In the genomic region with DNA sequence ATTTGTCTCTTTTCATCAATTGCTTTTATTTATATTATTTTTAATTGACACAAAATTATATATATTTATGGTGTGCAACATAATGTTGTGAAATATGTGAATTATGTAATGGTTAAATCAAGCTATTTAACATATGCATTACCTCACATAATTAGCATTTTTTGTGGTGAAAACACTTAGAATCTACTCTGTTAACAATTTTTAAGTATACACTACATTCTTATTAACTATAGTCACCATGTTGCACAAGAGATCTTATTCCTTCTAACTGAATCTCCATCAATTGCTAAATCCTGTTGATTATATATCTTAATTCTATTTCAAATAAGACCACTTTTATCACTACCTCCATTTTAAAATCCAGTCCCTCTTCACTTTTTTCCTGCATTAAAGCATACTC, we compare ENCODE assay signal across 20 cellular contexts.
"Had no signal": no experiment of that assay in that cellular context is flagged by ENCODE, and none has a peak within 500 bp of the region (broad histone marks: within the 10 kb centered on the region; RNA-seq: fewer than 3 reads in every experiment).

No MANE protein-coding gene starts in this region.

- H3K4me1 Mint-ChIP-seq: activated naive CD8-positive, alpha-beta T cell treated with anti-CD3 and anti-CD28 coated beads, Interleukin-2, amount 10 ng/mL, durations not matched to agents 7 days and 5 days; central memory CD8-positive, alpha-beta T cell; memory B cell had no signal

- ATAC-seq: activated T-cell treated with anti-CD3 and anti-CD28 coated beads, Interleukin-2, amount 50 U/mL, for 72 hours; gastrocnemius medialis; natural killer cell treated with Interleukin-12 subunit alpha and Interleukin-12 subunit beta and Interleukin-15 and Interleukin-18, amount 100 ng/mL, for 72 hours; sciatic nerve had no signal

- H3K4me3 Mint-ChIP-seq: activated CD4-positive, alpha-beta memory T cell treated with anti-CD3 and anti-CD28 coated beads for 36 hours; activated naive CD8-positive, alpha-beta T cell treated with anti-CD3 and anti-CD28 coated beads, Interleukin-2, amount 10 ng/mL, durations not matched to agents 7 days and 5 days; activated T-cell treated with anti-CD3 and anti-CD28 coated beads, Interleukin-2, amount 50 U/mL, for 72 hours; central memory CD8-positive, alpha-beta T cell; dendritic cell treated with granulocyte-macrophage colony-stimulating factor and Interleukin-4, amounts not matched to agents 40 ng/mL and 50 ng/mL, for 4 days; memory B cell; natural killer cell treated with Interleukin-12 subunit alpha and Interleukin-12 subunit beta and Interleukin-15 and Interleukin-18, amount 100 ng/mL, for 72 hours; stimulated activated naive CD8-positive, alpha-beta T cell treated with anti-CD3 and anti-CD28 coated beads, Interleukin-15, Interleukin-2, amounts not matched to agents 100 ng/mL and 50 ng/mL, for 24 hours had no signal

- H3K4me3 ChIP-seq: gastrocnemius medialis, left ventricle myocardium inferior, prostate gland, upper lobe of left lung had no signal

- DNase-seq: activated CD4-positive, alpha-beta memory T cell treated with anti-CD3 and anti-CD28 coated beads for 36 hours; activated CD4-positive, alpha-beta T cell treated with anti-CD3 and anti-CD28 coated beads for 1 hour; activated gamma-delta T cell treated with Interleukin-2 at 50 U/mL for 16 hours; activated naive CD8-positive, alpha-beta T cell treated with anti-CD3 and anti-CD28 coated beads, Interleukin-2, amount 10 ng/mL, durations not matched to agents 7 days and 5 days; activated T-cell treated with anti-CD3 and anti-CD28 coated beads, Interleukin-2, amount 50 U/mL, for 72 hours; erythroblast; gastrocnemius medialis; kidney; left ventricle myocardium inferior; occipital lobe; SW 1271; T1000; upper lobe of left lung had no signal

- H3K27ac Mint-ChIP-seq: activated CD4-positive, alpha-beta memory T cell treated with anti-CD3 and anti-CD28 coated beads for 36 hours; activated naive CD8-positive, alpha-beta T cell treated with anti-CD3 and anti-CD28 coated beads, Interleukin-2, amount 10 ng/mL, durations not matched to agents 7 days and 5 days; activated T-cell treated with anti-CD3 and anti-CD28 coated beads, Interleukin-2, amount 50 U/mL, for 72 hours; dendritic cell treated with granulocyte-macrophage colony-stimulating factor and Interleukin-4, amounts not matched to agents 40 ng/mL and 50 ng/mL, for 4 days; memory B cell; natural killer cell treated with Interleukin-12 subunit alpha and Interleukin-12 subunit beta and Interleukin-15 and Interleukin-18, amount 100 ng/mL, for 72 hours; stimulated activated naive CD8-positive, alpha-beta T cell treated with anti-CD3 and anti-CD28 coated beads, Interleukin-15, Interleukin-2, amounts not matched to agents 100 ng/mL and 50 ng/mL, for 24 hours had no signal

- H3K9me3 Mint-ChIP-seq: activated CD4-positive, alpha-beta memory T cell treated with anti-CD3 and anti-CD28 coated beads for 36 hours; activated naive CD8-positive, alpha-beta T cell treated with anti-CD3 and anti-CD28 coated beads, Interleukin-2, amount 10 ng/mL, durations not matched to agents 7 days and 5 days; activated T-cell treated with anti-CD3 and anti-CD28 coated beads, Interleukin-2, amount 50 U/mL, for 72 hours; central memory CD8-positive, alpha-beta T cell; dendritic cell treated with granulocyte-macrophage colony-stimulating factor and Interleukin-4, amounts not matched to agents 40 ng/mL and 50 ng/mL, for 4 days; memory B cell; natural killer cell treated with Interleukin-12 subunit alpha and Interleukin-12 subunit beta and Interleukin-15 and Interleukin-18, amount 100 ng/mL, for 72 hours; stimulated activated naive CD8-positive, alpha-beta T cell treated with anti-CD3 and anti-CD28 coated beads, Interleukin-15, Interleukin-2, amounts not matched to agents 100 ng/mL and 50 ng/mL, for 24 hours had no signal

- H3K36me3 Mint-ChIP-seq: activated CD4-positive, alpha-beta memory T cell treated with anti-CD3 and anti-CD28 coated beads for 36 hours; activated naive CD8-positive, alpha-beta T cell treated with anti-CD3 and anti-CD28 coated beads, Interleukin-2, amount 10 ng/mL, durations not matched to agents 7 days and 5 days; memory B cell; natural killer cell treated with Interleukin-12 subunit alpha and Interleukin-12 subunit beta and Interleukin-15 and Interleukin-18, amount 100 ng/mL, for 72 hours had no signal
